In genomic region chr12:102939059-102939458, GRCh38 we compare ENCODE assay signal across 21 cellular contexts. TPM values are rescaled to one million over a fixed set of nuclear protein-coding genes. Genes with fewer than 3 reads are reported as not detected.
DNase-seq lines count a peak whose midpoint lies in the region; ATAC-seq and TF ChIP-seq lines count a peak whose summit lies in the region.
"Had no signal": no experiment of that assay in that cellular context is flagged by ENCODE, and none has a peak within 500 bp of the region (broad histone marks: within the 10 kb centered on the region; RNA-seq: fewer than 3 reads in every experiment).

No MANE protein-coding gene starts in this region.

- peaks cover 0 to 4% of the 10 kb centered on the region in 2 donors for H3K9me3 Mint-ChIP-seq in stimulated activated naive B cell treated with anti-CD40 and anti-IgM and Interleukin-4, amounts not matched to agents 10 μg/mL and 1 μg/mL and 100 μg/mL, for 72 hours

- no peak overlapping the region for H3K4me3 Mint-ChIP-seq in stimulated activated naive B cell treated with anti-CD40 and anti-IgM and Interleukin-4, amounts not matched to agents 10 μg/mL and 1 μg/mL and 100 μg/mL, for 72 hours
- H3K4me3 Mint-ChIP-seq: CD14-positive monocyte; CD4-positive, alpha-beta memory T cell; CD4-positive, CD25-positive, alpha-beta regulatory T cell; CD8-positive, alpha-beta memory T cell had no signal

- TF ChIP-seq CTCF in right lobe of liver (IDR thresholded peaks at IDR 0.05), result peak in 1 of 4 donors; percentile 9

- 0% methylated on average over 1 of the region's 2 CpGs for WGBS in right lobe of liver (ENCODE audit: insufficient coverage, low coverage, low lambda C conversion rate, missing lambda C conversion rate)

- peaks cover 0 to 9% (median 3%) of the 10 kb centered on the region in 4 donors for H3K4me1 ChIP-seq in right lobe of liver
- H3K4me1 ChIP-seq: BE2C, BLaER1 had no signal

- H3K27me3 ChIP-seq in right lobe of liver, result no peaks in the 10 kb centered on the region
- H3K27me3 ChIP-seq: BLaER1 had no signal

- H3K9me3 ChIP-seq in right lobe of liver, result no peaks in the 10 kb centered on the region
- H3K9me3 ChIP-seq: BE2C, BLaER1 had no signal

- no peak overlapping the region for H3K4me3 ChIP-seq in right lobe of liver
- H3K4me3 ChIP-seq: BLaER1 had no signal

- no peaks in the 10 kb centered on the region for H3K36me3 ChIP-seq in right lobe of liver
- H3K36me3 ChIP-seq: BE2C, BLaER1 had no signal

- intact Hi-C loops in right lobe of liver (cut with DNase I), result loop anchor here (10.0 kb wide), 1 partner anchor 54 kb away; no protein-coding TSS in a partner anchor

- H3K27ac ChIP-seq in right lobe of liver, result peak overlapping the region in 1 of 3 donors; percentile 27
- H3K27ac ChIP-seq: BLaER1 had no signal

- H3K36me3 Mint-ChIP-seq in stimulated activated naive B cell treated with anti-CD40 and anti-IgM and Interleukin-4, amounts not matched to agents 10 μg/mL and 1 μg/mL and 100 μg/mL, for 72 hours, result no peaks in the 10 kb centered on the region
- H3K36me3 Mint-ChIP-seq: CD14-positive monocyte; CD4-positive, alpha-beta memory T cell; CD4-positive, CD25-positive, alpha-beta regulatory T cell; CD8-positive, alpha-beta memory T cell had no signal

- peaks cover 28 to 66% of the 10 kb centered on the region in 2 donors for H3K27me3 Mint-ChIP-seq in stimulated activated naive B cell treated with anti-CD40 and anti-IgM and Interleukin-4, amounts not matched to agents 10 μg/mL and 1 μg/mL and 100 μg/mL, for 72 hours
- H3K27me3 Mint-ChIP-seq: CD4-positive, CD25-positive, alpha-beta regulatory T cell had no signal

- no peaks in the 10 kb centered on the region for H3K4me1 Mint-ChIP-seq in stimulated activated naive B cell treated with anti-CD40 and anti-IgM and Interleukin-4, amounts not matched to agents 10 μg/mL and 1 μg/mL and 100 μg/mL, for 72 hours
- H3K4me1 Mint-ChIP-seq: CD14-positive monocyte; CD4-positive, alpha-beta memory T cell; CD4-positive, CD25-positive, alpha-beta regulatory T cell; CD8-positive, alpha-beta memory T cell had no signal

- DNase-seq in left lobe of liver (ENCODE audit: low spot score) (no peak), right lobe of liver (no peak), NCI-H2029 treated with DMSO at 0.1 percent for 48 hours (lab: John Stamatoyannopoulos, UW) (no peak), islet precursor cell (no peak)
- DNase-seq in stimulated activated naive B cell treated with anti-CD40 and anti-IgM and Interleukin-4, amounts not matched to agents 10 μg/mL and 1 μg/mL and 100 μg/mL, for 72 hours, result no peak
- DNase-seq: 8988T; ACHN; BE2C; C1 segment of cervical spinal cord; CD4-positive, alpha-beta memory T cell; CD4-positive, CD25-positive, alpha-beta regulatory T cell; CD8-positive, alpha-beta memory T cell; COR-L47; DMS 273 treated with DMSO at 0.1 percent for 48 hours; DMS153; DMS79 treated with DMSO at 0.1 percent for 48 hours; GF-D8 had no signal

- no peak for TF ChIP-seq POLR2A in right lobe of liver (IDR thresholded peaks at IDR 0.05)

- H3K27ac Mint-ChIP-seq in stimulated activated naive B cell treated with anti-CD40 and anti-IgM and Interleukin-4, amounts not matched to agents 10 μg/mL and 1 μg/mL and 100 μg/mL, for 72 hours, result peak overlapping the region; percentile 22
- H3K27ac Mint-ChIP-seq: CD14-positive monocyte; CD4-positive, alpha-beta memory T cell; CD4-positive, CD25-positive, alpha-beta regulatory T cell; CD8-positive, alpha-beta memory T cell had no signal

- ATAC-seq in left lobe of liver (peak; percentile 62), right lobe of liver (peak; percentile 44 to 63 (median 48)), HG02973 (IDR thresholded peaks at IDR 0.05; ENCODE audit: unreplicated experiment) (no peak)
- ATAC-seq in stimulated activated naive B cell treated with anti-CD40 and anti-IgM and Interleukin-4, amounts not matched to agents 10 μg/mL and 1 μg/mL and 100 μg/mL, for 72 hours (replicated peaks), result no peak

RNA-seq across cellular contexts. Expression of gene ASCL1, which starts 18.4 kb away (rescaled TPM):
- total RNA-seq in left lobe of liver (not detected), right lobe of liver (1 to 10 TPM in 1 of 6 experiments, under 1 TPM in 5; 0.18 to 1.6 (median 0.33) TPM)
- total RNA-seq: A673; CD4-positive, alpha-beta memory T cell; CD4-positive, CD25-positive, alpha-beta regulatory T cell; CD8-positive, alpha-beta memory T cell had no signal

RNA-seq across cellular contexts. Expression of gene PAH, which starts 22.0 kb away (rescaled TPM):
- 1,162 TPM for total RNA-seq in left lobe of liver
- total RNA-seq in right lobe of liver, result 1,000 to 10,000 TPM in 3 of 6 experiments, 100 to 1,000 TPM in 3; 873 to 2,034 (median 1,035) TPM
- total RNA-seq: A673; CD4-positive, alpha-beta memory T cell; CD4-positive, CD25-positive, alpha-beta regulatory T cell had no signal

Comparison
In these comparisons a context has a peak if more than half of its experiments do, and no peak if none do; other contexts are left out.
1. ATAC-seq: peak in left lobe of liver (single experiment) and right lobe of liver (4 of 4); none in stimulated activated naive B cell treated with anti-CD40 and anti-IgM and Interleukin-4, amounts not matched to agents 10 μg/mL and 1 μg/mL and 100 μg/mL, for 72 hours (0 of 2) and HG02973 (single experiment).